Comparison of ENCODE assay signal across 13 cellular contexts in the genomic region with DNA sequence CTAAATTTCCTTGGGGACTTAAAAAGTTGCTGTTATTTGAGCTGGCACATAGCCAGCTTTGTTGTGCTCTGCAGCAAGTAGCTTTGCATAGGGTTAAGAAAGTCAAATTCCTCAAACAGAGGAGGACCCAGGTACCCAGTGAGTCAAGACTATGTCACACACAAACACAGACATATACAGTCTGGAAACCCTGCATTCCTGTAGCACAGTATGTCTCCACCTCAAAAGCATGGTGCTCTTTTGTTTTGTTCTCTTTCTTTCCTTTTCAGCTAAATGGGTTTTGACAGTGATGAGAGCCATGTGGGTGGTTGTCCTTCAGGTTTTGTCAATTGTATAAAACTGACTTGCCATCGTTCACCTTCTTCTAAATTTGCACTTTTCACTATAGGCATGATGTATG.
DNase-seq lines count a peak whose midpoint lies in the region; ATAC-seq and TF ChIP-seq lines count a peak whose summit lies in the region.
"Had no signal": no experiment of that assay in that cellular context is flagged by ENCODE, and none has a peak within 500 bp of the region (broad histone marks: within the 10 kb centered on the region; RNA-seq: fewer than 3 reads in every experiment).

No MANE protein-coding gene starts in this region.

- H3K23ac ChIP-seq in neuronal stem cell (ENCODE audit: low read depth, low read length, poor library complexity): no peak overlapping the region

- no peaks in the 10 kb centered on the region for H3K36me3 Mint-ChIP-seq in CD4-positive, alpha-beta T cell (ENCODE audit: low read depth)

- TF ChIP-seq CTCF in RWPE1 (conservative IDR thresholded peaks at IDR 0.05; ENCODE audit: low read depth): no peak
- no peak for TF ChIP-seq CTCF in fibroblast of mammary gland (conservative IDR thresholded peaks at IDR 0.05; ENCODE audit: control insufficient read depth, insufficient read depth, low read depth, low read length)
- TF ChIP-seq CTCF in CD4-positive, alpha-beta T cell (IDR thresholded peaks at IDR 0.05): no peak

- DNase-seq in GM04503 (ENCODE audit: low read depth) (peak; percentile 7), RWPE1 (ENCODE audit: low spot score) (peak; percentile 69), fibroblast of mammary gland (ENCODE audit: low read depth) (peak; percentile 27), neuronal stem cell (ENCODE audit: low spot score) (peak; percentile 11), cardiac septum (ENCODE audit: low spot score) (no peak)
- no peak for DNase-seq in CD4-positive, alpha-beta T cell
- DNase-seq: adrenal gland, left colon, NCI-H187, occipital lobe had no signal

- H3K27me3 ChIP-seq in neuronal stem cell (ENCODE audit: control insufficient read depth in 3 of 3, insufficient read depth in 3 of 3, low read depth in 1 of 3, low read length in 3 of 3): no peaks in the 10 kb centered on the region
- H3K27me3 ChIP-seq in CD4-positive, alpha-beta T cell (ENCODE audit: control insufficient read depth, insufficient read depth, low read length): no peaks in the 10 kb centered on the region
- H3K27me3 ChIP-seq: adrenal gland had no signal

- H3K79me1 ChIP-seq in neuronal stem cell (ENCODE audit: low read depth, low read length): no peaks in the 10 kb centered on the region

- H2AK5ac ChIP-seq in neuronal stem cell (ENCODE audit: low read depth, low read length): no peak overlapping the region

- no peak overlapping the region for H3K9ac ChIP-seq in neuronal stem cell (ENCODE audit: low read depth, low read length, poor library complexity)

- no CpG with 5 or more reads among the region's 1 CpG for WGBS in neuronal stem cell (ENCODE audit: extremely low coverage in 2 of 2, insufficient read length in 2 of 2, insufficient replicate concordance in 1 of 2), 2 donors

- H3K9me3 ChIP-seq in neuronal stem cell (replicated peaks in 1 of 2; ENCODE audit: control insufficient read depth in 2 of 2, insufficient read depth in 1 of 2, low read depth in 1 of 2, low read length in 2 of 2): no peaks in the 10 kb centered on the region
- H3K9me3 ChIP-seq in CD4-positive, alpha-beta T cell (ENCODE audit: control insufficient read depth, low read length): no peaks in the 10 kb centered on the region
- H3K9me3 ChIP-seq: adrenal gland had no signal

- H4K8ac ChIP-seq in neuronal stem cell (ENCODE audit: low read depth, low read length): no peak overlapping the region

- intact Hi-C loops in CD4-positive, alpha-beta T cell (cut with DNase I, micrococcal nuclease): no loop called here
- intact Hi-C loops in cardiac septum (cut with DNase I): no loop called here

- ATAC-seq in CD4-positive, alpha-beta T cell (ENCODE audit: poor library complexity): no peak
- ATAC-seq in HG02884 (IDR thresholded peaks at IDR 0.05; ENCODE audit: unreplicated experiment) (no peak), HG03432 (IDR thresholded peaks at IDR 0.05; ENCODE audit: unreplicated experiment) (no peak)
- ATAC-seq: left colon had no signal

- peaks cover 5% of the 10 kb centered on the region in 2 donors for H3K4me1 ChIP-seq in neuronal stem cell (ENCODE audit: control insufficient read depth in 2 of 2, insufficient read depth in 1 of 2, low read depth in 1 of 2, low read length in 2 of 2)

- peaks cover 3% of the 10 kb centered on the region for H3K9me3 Mint-ChIP-seq in CD4-positive, alpha-beta T cell

- no peak overlapping the region for H3K4me3 ChIP-seq in fibroblast of mammary gland (ENCODE audit: control insufficient read depth, low read depth, low read length)
- no peak overlapping the region for H3K4me3 ChIP-seq in neuronal stem cell (ENCODE audit: low read length in 2 of 2)
- H3K4me3 ChIP-seq: adrenal gland had no signal

- no peak overlapping the region for H2BK15ac ChIP-seq in neuronal stem cell (ENCODE audit: low read length)

- H3K14ac ChIP-seq in neuronal stem cell (ENCODE audit: low read length): no peak overlapping the region

- no peaks in the 10 kb centered on the region for H3K27me3 Mint-ChIP-seq in CD4-positive, alpha-beta T cell

- no peak overlapping the region for H2BK120ac ChIP-seq in neuronal stem cell (ENCODE audit: low read depth, low read length)

- no peak overlapping the region for H4K91ac ChIP-seq in neuronal stem cell (ENCODE audit: low read depth, low read length, poor library complexity)

- no peak overlapping the region for H3K4ac ChIP-seq in neuronal stem cell (ENCODE audit: low read length)

- H3K36me3 ChIP-seq in neuronal stem cell (replicated peaks in 1 of 2; ENCODE audit: control insufficient read depth in 2 of 2, insufficient read depth in 2 of 2, low read length in 2 of 2): no peaks in the 10 kb centered on the region
- H3K36me3 ChIP-seq: adrenal gland had no signal

- no peak overlapping the region for H3K27ac ChIP-seq in RWPE1
- no peak overlapping the region for H3K27ac ChIP-seq in neuronal stem cell (replicated peaks; ENCODE audit: low read length)
- H3K27ac ChIP-seq in CD4-positive, alpha-beta T cell (ENCODE audit: low read depth, low read length): no peak overlapping the region
- H3K27ac ChIP-seq: adrenal gland, HL-60 had no signal

- no peak overlapping the region for H3K27ac Mint-ChIP-seq in CD4-positive, alpha-beta T cell

- CTCF ChIA-PET in RWPE1 (lab: Yijun Ruan, JAX): no interaction called here
- CTCF ChIA-PET in CD4-positive, alpha-beta T cell (lab: Charles Lee): no interaction called here

- no peak overlapping the region for H2BK5ac ChIP-seq in neuronal stem cell (ENCODE audit: low read length)

- H3K4me1 Mint-ChIP-seq in CD4-positive, alpha-beta T cell (ENCODE audit: low read depth): no peaks in the 10 kb centered on the region

- H3K4me3 Mint-ChIP-seq in CD4-positive, alpha-beta T cell: no peak overlapping the region

- H3K4me2 ChIP-seq in neuronal stem cell (ENCODE audit: insufficient read depth, low read length, poor library complexity, severe bottlenecking): no peak overlapping the region

- POLR2A ChIA-PET in RWPE1 (lab: Yijun Ruan, JAX; ENCODE audit: low non-redundant PET): no interaction called here
- POLR2A ChIA-PET in CD4-positive, alpha-beta T cell (lab: Charles Lee): no interaction called here

- no peak overlapping the region for H3K18ac ChIP-seq in neuronal stem cell (ENCODE audit: low read length)

- no peak overlapping the region for H2BK12ac ChIP-seq in neuronal stem cell (ENCODE audit: low read length)

- H2AFZ ChIP-seq in neuronal stem cell (ENCODE audit: low read length): no peak overlapping the region

Comparison
In these comparisons a context has a peak if more than half of its experiments do, and no peak if none do; other contexts are left out.
1. DNase-seq: peak in GM04503 (single experiment), RWPE1 (single experiment), fibroblast of mammary gland (single experiment) and neuronal stem cell (single experiment); none in CD4-positive, alpha-beta T cell (0 of 10) and cardiac septum (single experiment).